In genomic region chr1:36203027-36203553, GRCh38 we compare ENCODE assay signal across 14 cellular contexts. TPM values are rescaled to one million over a fixed set of nuclear protein-coding genes. Genes with fewer than 3 reads are reported as not detected.
DNase-seq lines count a peak whose midpoint lies in the region; ATAC-seq and TF ChIP-seq lines count a peak whose summit lies in the region.
"Had no signal": no experiment of that assay in that cellular context is flagged by ENCODE, and none has a peak within 500 bp of the region (broad histone marks: within the 10 kb centered on the region; RNA-seq: fewer than 3 reads in every experiment).

No MANE protein-coding gene starts in this region.

- intact Hi-C loops in dorsolateral prefrontal cortex (cut with DNase I), result no loop called here
- intact Hi-C loops in thyroid gland (cut with DNase I), result no loop called here

- H3K36me3 ChIP-seq in thyroid gland, result no peaks in the 10 kb centered on the region
- H3K36me3 ChIP-seq: ovary had no signal

- DNase-seq in RWPE1 (ENCODE audit: low spot score) (no peak), dorsolateral prefrontal cortex (no peak), neural crest cell (ENCODE audit: low read depth, low spot score) (no peak), thyroid gland (no peak), NCI-H526 (lab: John Stamatoyannopoulos, UW) (no peak), RKO (ENCODE audit: low spot score) (no peak)
- DNase-seq: activated naive CD8-positive, alpha-beta T cell treated with anti-CD3 and anti-CD28 coated beads, Interleukin-2, amount 50 U/mL, for 24 hours; effector CD8-positive, alpha-beta T cell; NCI-H187 treated with DMSO at 0.1 percent for 48 hours; stimulated activated CD4-positive, alpha-beta T cell treated with anti-CD3 and anti-CD28 coated beads, Interleukin-4, amount 100 ng/mL, for 4 hours; stimulated activated naive CD8-positive, alpha-beta T cell treated with anti-CD3 and anti-CD28 coated beads, Interleukin-15, Interleukin-2, amounts not matched to agents 100 U/mL and 50 U/mL, for 24 hours had no signal

- no peaks in the 10 kb centered on the region for H3K27me3 ChIP-seq in dorsolateral prefrontal cortex
- H3K27me3 ChIP-seq in thyroid gland, result no peaks in the 10 kb centered on the region
- H3K27me3 ChIP-seq: ovary had no signal

- no peak overlapping the region for H3K4me3 ChIP-seq in dorsolateral prefrontal cortex
- H3K4me3 ChIP-seq in thyroid gland (replicated peaks in 1 of 3), result no peak overlapping the region
- H3K4me3 ChIP-seq: ovary had no signal

- no peaks in the 10 kb centered on the region for H3K27me3 Mint-ChIP-seq in neural crest cell (ENCODE audit: low read depth)
- H3K27me3 Mint-ChIP-seq: activated naive CD8-positive, alpha-beta T cell treated with anti-CD3 and anti-CD28 coated beads, Interleukin-2, amount 50 U/mL, for 24 hours had no signal

- WGBS in thyroid gland, 2 donors, result 69 to 93% methylated on average over 3 of the region's 3 CpGs

- POLR2A ChIA-PET in RWPE1 (lab: Yijun Ruan, JAX; ENCODE audit: low non-redundant PET), result no interaction called here

- no peaks in the 10 kb centered on the region for H3K9me3 Mint-ChIP-seq in neural crest cell
- H3K9me3 Mint-ChIP-seq: activated naive CD8-positive, alpha-beta T cell treated with anti-CD3 and anti-CD28 coated beads, Interleukin-2, amount 50 U/mL, for 24 hours had no signal

- no peak for TF ChIP-seq CTCF in RWPE1 (conservative IDR thresholded peaks at IDR 0.05; ENCODE audit: low read depth)
- TF ChIP-seq CTCF in dorsolateral prefrontal cortex (IDR thresholded peaks at IDR 0.05 in 54 of 56, conservative IDR thresholded peaks at IDR 0.05 in 2 of 56; ENCODE audit: low read depth in 1 of 56, partially characterized antibody in 56 of 56), result no peak
- TF ChIP-seq CTCF in neural crest cell (conservative IDR thresholded peaks at IDR 0.05), result no peak
- no peak for TF ChIP-seq CTCF in thyroid gland (IDR thresholded peaks at IDR 0.05)

- no peaks in the 10 kb centered on the region for H3K36me3 Mint-ChIP-seq in neural crest cell (ENCODE audit: low read depth)

- ATAC-seq in GM21515 (IDR thresholded peaks at IDR 0.05; ENCODE audit: unreplicated experiment), result no peak
- no peak for ATAC-seq in GM18520 (IDR thresholded peaks at IDR 0.05; ENCODE audit: unreplicated experiment)
- ATAC-seq: activated naive CD8-positive, alpha-beta T cell treated with anti-CD3 and anti-CD28 coated beads, Interleukin-2, amount 50 U/mL, for 24 hours; stimulated activated naive CD8-positive, alpha-beta T cell treated with anti-CD3 and anti-CD28 coated beads, Interleukin-15, Interleukin-2, amounts not matched to agents 100 U/mL and 50 U/mL, for 24 hours had no signal

- CTCF ChIA-PET in RWPE1 (lab: Yijun Ruan, JAX), result no interaction called here

- TF ChIP-seq POLR2A in thyroid gland (IDR thresholded peaks at IDR 0.05), result no peak

- no peak overlapping the region for H3K4me3 Mint-ChIP-seq in neural crest cell
- H3K4me3 Mint-ChIP-seq: activated naive CD8-positive, alpha-beta T cell treated with anti-CD3 and anti-CD28 coated beads, Interleukin-2, amount 50 U/mL, for 24 hours had no signal

- peaks cover 25 to 36% of the 10 kb centered on the region in 2 donors for H3K4me1 ChIP-seq in thyroid gland

- H3K4me1 Mint-ChIP-seq in neural crest cell, result peaks cover 21% of the 10 kb centered on the region

- H3K9me3 ChIP-seq in thyroid gland, result no peaks in the 10 kb centered on the region
- H3K9me3 ChIP-seq: ovary had no signal

- H3K27ac Mint-ChIP-seq in neural crest cell (ENCODE audit: unreplicated experiment), result peak overlapping the region; percentile 35
- H3K27ac Mint-ChIP-seq: activated naive CD8-positive, alpha-beta T cell treated with anti-CD3 and anti-CD28 coated beads, Interleukin-2, amount 50 U/mL, for 24 hours had no signal

- H3K27ac ChIP-seq in RWPE1 (peak overlapping the region; percentile 68), dorsolateral prefrontal cortex (peak overlapping the region in 57 of 59 donors; percentile 64 to 95 (median 87)), thyroid gland (peak overlapping the region; percentile 90 to 97 (median 96))

RNA-seq across cellular contexts. Expression of gene THRAP3, which starts 21.2 kb away (rescaled TPM):
- total RNA-seq in dorsolateral prefrontal cortex, result 10 to 100 TPM; 55.1 to 96.7 (median 78.0) TPM
- total RNA-seq in neural crest cell, result 167 and 170 TPM in 2 replicates
- total RNA-seq in thyroid gland, result 100 to 1,000 TPM in 3 of 4 donors, 10 to 100 TPM in 1; 88.9 to 129 (median 115) TPM

RNA-seq across cellular contexts. Expression of gene MAP7D1, which starts 47.1 kb away (rescaled TPM):
- 100 to 1,000 TPM; 184 to 392 (median 248) TPM for total RNA-seq in dorsolateral prefrontal cortex
- total RNA-seq in neural crest cell, result 165 and 166 TPM in 2 replicates
- 10 to 100 TPM; 63.6 to 75.0 (median 68.7) TPM for total RNA-seq in thyroid gland

RNA-seq across cellular contexts. Expression of gene TRAPPC3, which starts 53.8 kb away (rescaled TPM):
- total RNA-seq in dorsolateral prefrontal cortex, result 10 to 100 TPM; 41.0 to 81.9 (median 61.8) TPM
- total RNA-seq in neural crest cell, result 48.6 and 52.8 TPM in 2 replicates
- total RNA-seq in thyroid gland, result 100 to 1,000 TPM; 101 to 156 (median 148) TPM
